Comparison of ENCODE assay signal across 19 cellular contexts in the genomic region with DNA sequence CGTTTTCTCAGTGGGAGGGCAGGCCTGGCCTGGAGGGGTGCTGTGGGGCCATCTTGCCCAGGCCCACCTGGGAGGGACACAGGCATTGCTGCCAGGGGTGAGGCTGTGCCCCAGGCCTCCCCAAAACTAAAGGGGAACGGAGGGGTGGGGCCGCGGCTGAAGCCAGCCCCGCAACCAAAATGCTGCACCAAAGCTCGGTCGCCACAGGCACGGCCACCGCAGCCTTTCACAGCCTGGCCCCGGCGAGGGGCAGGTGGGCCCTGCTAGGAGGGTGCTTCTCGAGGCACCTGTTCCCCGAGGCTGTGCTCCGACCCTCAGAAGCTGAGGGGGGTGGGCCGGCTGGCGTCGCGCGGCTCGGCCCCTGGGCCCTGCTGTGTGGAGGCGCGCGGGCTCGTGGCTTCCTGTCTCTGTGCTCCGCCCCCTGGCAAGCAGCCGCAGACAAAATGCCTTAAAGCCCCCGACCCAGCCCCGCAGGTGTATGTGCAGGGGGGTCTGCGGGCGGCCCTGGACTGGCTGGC. TPM values are rescaled to one million over a fixed set of nuclear protein-coding genes. Genes with fewer than 3 reads are reported as not detected.
DNase-seq lines count a peak whose midpoint lies in the region; ATAC-seq and TF ChIP-seq lines count a peak whose summit lies in the region.
"Had no signal": no experiment of that assay in that cellular context is flagged by ENCODE, and none has a peak within 500 bp of the region (broad histone marks: within the 10 kb centered on the region; RNA-seq: fewer than 3 reads in every experiment).

No MANE protein-coding gene starts in this region.

- intact Hi-C loops in breast epithelium (cut with DNase I; ENCODE audit: low total_unique reads): no loop called here

- POLR2A ChIA-PET in WTC11 (lab: Charles Lee): no interaction called here

- H3K4me1 Mint-ChIP-seq in WTC11: peaks cover 6% of the 10 kb centered on the region; the same call in 1 of the 2 replicates
- H3K4me1 Mint-ChIP-seq in stimulated activated memory B cell treated with anti-CD40 and anti-IgM and Interleukin-4, amounts not matched to agents 10 μg/mL and 1 μg/mL and 100 μg/mL, for 72 hours: no peaks in the 10 kb centered on the region

- no peak overlapping the region for H3K27ac ChIP-seq in breast epithelium
- H3K27ac ChIP-seq: KMS-11, SJCRH30, vagina had no signal

- H3K27ac Mint-ChIP-seq in WTC11: no peak overlapping the region
- no peak overlapping the region for H3K27ac Mint-ChIP-seq in stimulated activated memory B cell treated with anti-CD40 and anti-IgM and Interleukin-4, amounts not matched to agents 10 μg/mL and 1 μg/mL and 100 μg/mL, for 72 hours

- TF ChIP-seq POLR2A in breast epithelium (IDR thresholded peaks at IDR 0.05): no peak

- no peak overlapping the region for H3K4me3 Mint-ChIP-seq in WTC11
- H3K4me3 Mint-ChIP-seq in stimulated activated memory B cell treated with anti-CD40 and anti-IgM and Interleukin-4, amounts not matched to agents 10 μg/mL and 1 μg/mL and 100 μg/mL, for 72 hours: peak overlapping the region; percentile 65

- H3K36me3 Mint-ChIP-seq in WTC11: peaks cover 9% of the 10 kb centered on the region
- peaks cover 43% of the 10 kb centered on the region for H3K36me3 Mint-ChIP-seq in stimulated activated memory B cell treated with anti-CD40 and anti-IgM and Interleukin-4, amounts not matched to agents 10 μg/mL and 1 μg/mL and 100 μg/mL, for 72 hours

- CTCF ChIA-PET in WTC11 (lab: Charles Lee): no interaction called here

- no peaks in the 10 kb centered on the region for H3K4me1 ChIP-seq in breast epithelium
- H3K4me1 ChIP-seq: SJCRH30, vagina had no signal

- peak; percentile 89 for ATAC-seq in WTC11
- peak; percentile 53 for ATAC-seq in stimulated activated memory B cell treated with anti-CD40 and anti-IgM and Interleukin-4, amounts not matched to agents 10 μg/mL and 1 μg/mL and 100 μg/mL, for 72 hours
- no peak for ATAC-seq in HG02973 (IDR thresholded peaks at IDR 0.05; ENCODE audit: unreplicated experiment)
- ATAC-seq: HCT116, sciatic nerve had no signal

- TF ChIP-seq CTCF in WTC11 (IDR thresholded peaks at IDR 0.05) (no peak), breast epithelium (IDR thresholded peaks at IDR 0.05) (no peak)

- H3K9me3 ChIP-seq in breast epithelium: peaks cover 9 to 10% of the 10 kb centered on the region in 2 donors
- H3K9me3 ChIP-seq: SJCRH30 had no signal

- no peaks in the 10 kb centered on the region for H3K27me3 Mint-ChIP-seq in WTC11 (ENCODE audit: low read depth)
- no peaks in the 10 kb centered on the region for H3K27me3 Mint-ChIP-seq in stimulated activated memory B cell treated with anti-CD40 and anti-IgM and Interleukin-4, amounts not matched to agents 10 μg/mL and 1 μg/mL and 100 μg/mL, for 72 hours
- H3K27me3 Mint-ChIP-seq: CD4-positive, CD25-positive, alpha-beta regulatory T cell had no signal

- H3K36me3 ChIP-seq in breast epithelium: peaks cover 6% of the 10 kb centered on the region

- H3K4me3 ChIP-seq in breast epithelium: no peak overlapping the region
- H3K4me3 ChIP-seq: SJCRH30, vagina had no signal

- no peaks in the 10 kb centered on the region for H3K27me3 ChIP-seq in breast epithelium
- H3K27me3 ChIP-seq: dorsolateral prefrontal cortex, SJCRH30, vagina had no signal

- DNase-seq in ELF-1 (ENCODE audit: low read depth, low spot score): peak; percentile 45
- DNase-seq in WTC11 (ENCODE audit: low spot score): peak; percentile 35
- DNase-seq in hepatic stellate cell (ENCODE audit: low spot score): peak; percentile 9
- no peak for DNase-seq in breast epithelium (ENCODE audit: low spot score in 2 of 2)
- DNase-seq in NCI-H748 treated with DMSO at 0.1 percent for 48 hours (lab: John Stamatoyannopoulos, UW): no peak
- DNase-seq: DMS79 treated with DMSO at 0.1 percent for 48 hours; dorsolateral prefrontal cortex; mammary epithelial cell; NCI-H1436 treated with DMSO at 0.1 percent for 48 hours; NCI-H2227 treated with DMSO at 0.1 percent for 48 hours; SJCRH30; stimulated activated CD4-positive, alpha-beta T cell treated with anti-CD3 and anti-CD28 coated beads, Interleukin-4, amount 100 ng/mL, for 4 hours had no signal

- peaks cover 4% of the 10 kb centered on the region; the same call in 1 of the 2 replicates for H3K9me3 Mint-ChIP-seq in WTC11
- no peaks in the 10 kb centered on the region for H3K9me3 Mint-ChIP-seq in stimulated activated memory B cell treated with anti-CD40 and anti-IgM and Interleukin-4, amounts not matched to agents 10 μg/mL and 1 μg/mL and 100 μg/mL, for 72 hours

TF ChIP-seq in WTC11, 78 proteins besides CTCF, POLR2A, EP300 and RAD21:
- TF ChIP-seq ZNF416 (CRISPR knock-in tag; IDR thresholded peaks at IDR 0.05): no peak
- no peak for TF ChIP-seq GRHL2 (CRISPR knock-in tag; IDR thresholded peaks at IDR 0.05; ENCODE audit: insufficient replicate concordance, severe bottlenecking)
- TF ChIP-seq, protein P1, sequence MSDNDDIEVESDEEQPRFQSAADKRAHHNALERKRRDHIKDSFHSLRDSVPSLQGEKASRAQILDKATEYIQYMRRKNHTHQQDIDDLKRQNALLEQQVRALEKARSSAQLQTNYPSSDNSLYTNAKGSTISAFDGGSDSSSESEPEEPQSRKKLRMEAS (CRISPR knock-in tag; IDR thresholded peaks at IDR 0.05): peak; percentile 36; the same call in 1 of the 2 replicates

RNA-seq across cellular contexts. Expression of gene JAK2, which starts 57.6 kb away (rescaled TPM):
- total RNA-seq in WTC11 (2021) (2.0 to 3.3 TPM (median 2.4 TPM) in 3 replicates), breast epithelium (10 to 100 TPM; 28.8 to 46.9 (median 35.4) TPM)

Comparison
In these comparisons a context has a peak if more than half of its experiments do, and no peak if none do; other contexts are left out.
1. DNase-seq: peak in ELF-1 (single experiment), WTC11 (single experiment) and hepatic stellate cell (single experiment); none in breast epithelium (0 of 2) and NCI-H748 treated with DMSO at 0.1 percent for 48 hours (single experiment).